ENCODE assay signal across 25 cellular contexts in the genomic region with DNA sequence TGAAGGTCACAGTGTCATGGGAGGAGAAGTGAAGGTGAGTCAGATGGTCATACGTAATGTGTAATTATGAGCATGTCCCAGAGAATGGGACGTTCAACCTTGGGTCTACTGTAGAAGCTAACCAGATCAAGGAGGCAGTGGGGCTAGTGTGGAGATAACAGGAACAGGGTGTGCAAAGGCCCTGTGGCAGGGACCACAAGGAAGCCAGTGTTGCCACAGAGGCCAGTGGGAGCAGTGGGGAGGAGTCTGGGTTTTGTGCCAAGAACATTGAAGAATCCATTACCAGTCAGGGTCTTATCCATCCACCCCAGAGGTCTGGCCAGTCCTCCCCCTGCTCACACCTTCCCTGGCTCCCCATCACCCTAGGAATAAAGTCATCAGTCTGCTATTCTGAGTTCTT. TPM values are rescaled to one million over a fixed set of nuclear protein-coding genes. Genes with fewer than 3 reads are reported as not detected.
DNase-seq lines count a peak whose midpoint lies in the region; FAIRE-seq and TF ChIP-seq lines count a peak whose summit lies in the region.
"Had no signal": no experiment of that assay in that cellular context is flagged by ENCODE, and none has a peak within 500 bp of the region (broad histone marks: within the 10 kb centered on the region; RNA-seq: fewer than 3 reads in every experiment).

No MANE protein-coding gene starts in this region.

- TF ChIP-seq CTCF in Caco-2 (IDR thresholded peaks at IDR 0.05; ENCODE audit: insufficient read depth in 1 of 2, low read depth in 1 of 2, low read length in 1 of 2, severe bottlenecking in 1 of 2, unreplicated experiment in 1 of 2) (no peak), astrocyte (IDR thresholded peaks at IDR 0.05; ENCODE audit: insufficient read depth, low read depth, low read length) (no peak), type B pancreatic cell (conservative IDR thresholded peaks at IDR 0.05) (no peak)

- CTCF ChIA-PET in Caco-2 (lab: Charles Lee) = no interaction called here

- H3K4me1 ChIP-seq in Caco-2 = peaks cover 16% of the 10 kb centered on the region
- peaks cover 20% of the 10 kb centered on the region for H3K4me1 ChIP-seq in astrocyte (ENCODE audit: insufficient read depth, low read length)

- H3K79me2 ChIP-seq in astrocyte (ENCODE audit: insufficient read depth, low read length) = peaks cover 23% of the 10 kb centered on the region

- H3K27ac Mint-ChIP-seq in activated naive CD4-positive, alpha-beta T cell treated with anti-CD3 and anti-CD28 coated beads, Interleukin-2, amount 50 U/mL, for 24 hours = peak overlapping the region; percentile 48
- H3K27ac Mint-ChIP-seq in Caco-2 (ENCODE audit: unreplicated experiment) = peak overlapping the region; percentile 43
- H3K27ac Mint-ChIP-seq in astrocyte (ENCODE audit: unreplicated experiment) = no peak overlapping the region
- no peak overlapping the region for H3K27ac Mint-ChIP-seq in type B pancreatic cell
- H3K27ac Mint-ChIP-seq: CD8-positive, alpha-beta T cell had no signal

- H2AFZ ChIP-seq in astrocyte (ENCODE audit: low read depth, low read length) = no peak overlapping the region
- H2AFZ ChIP-seq: PC-9 had no signal

- H3K9me3 ChIP-seq in Caco-2 = no peaks in the 10 kb centered on the region
- H3K9me3 ChIP-seq in astrocyte (ENCODE audit: insufficient read depth, low read depth, low read length) = no peaks in the 10 kb centered on the region

- H3K27ac ChIP-seq in astrocyte (ENCODE audit: low read depth, low read length) = no peak overlapping the region
- H3K27ac ChIP-seq: PC-9, SK-N-MC had no signal

- FAIRE-seq in astrocyte (lab: Jason Lieb, UNC) = no peak
- FAIRE-seq: D721Med had no signal

- H3K36me3 ChIP-seq in Caco-2 (ENCODE audit: control insufficient read depth, insufficient read depth, low read length) (peaks cover 2% of the 10 kb centered on the region; the same call in 1 of the 2 replicates), astrocyte (ENCODE audit: insufficient read depth, low read length) (peaks cover 14% of the 10 kb centered on the region)

- H3K4me1 Mint-ChIP-seq in activated naive CD4-positive, alpha-beta T cell treated with anti-CD3 and anti-CD28 coated beads, Interleukin-2, amount 50 U/mL, for 24 hours = peaks cover 37% of the 10 kb centered on the region
- H3K4me1 Mint-ChIP-seq in Caco-2 (ENCODE audit: low read depth, unreplicated experiment) = peaks cover 7% of the 10 kb centered on the region
- peaks cover 4% of the 10 kb centered on the region for H3K4me1 Mint-ChIP-seq in astrocyte (ENCODE audit: low read depth, unreplicated experiment)
- peaks cover 10% of the 10 kb centered on the region for H3K4me1 Mint-ChIP-seq in type B pancreatic cell (ENCODE audit: unreplicated experiment)

- peak overlapping the region; percentile 23 for H3K4me3 Mint-ChIP-seq in activated naive CD4-positive, alpha-beta T cell treated with anti-CD3 and anti-CD28 coated beads, Interleukin-2, amount 50 U/mL, for 24 hours
- no peak overlapping the region for H3K4me3 Mint-ChIP-seq in Caco-2 (ENCODE audit: unreplicated experiment)
- peak overlapping the region; percentile 2 for H3K4me3 Mint-ChIP-seq in astrocyte (ENCODE audit: unreplicated experiment)
- H3K4me3 Mint-ChIP-seq in type B pancreatic cell = peak overlapping the region; percentile 35
- H3K4me3 Mint-ChIP-seq: CD8-positive, alpha-beta T cell had no signal

- intact Hi-C loops in Caco-2 (cut with micrococcal nuclease; ENCODE audit: unreplicated experiment) = no loop called here

- DNase-seq in activated naive CD4-positive, alpha-beta T cell treated with anti-CD3 and anti-CD28 coated beads, Interleukin-2, amount 50 U/mL, for 16 hours = no peak
- no peak for DNase-seq in Caco-2
- no peak for DNase-seq in astrocyte (ENCODE audit: low read depth)
- DNase-seq in type B pancreatic cell (ENCODE audit: extremely low spot score, unreplicated experiment) = no peak
- no peak for DNase-seq in cortex of kidney (lab: John Stamatoyannopoulos, UW)
- DNase-seq in activated CD8-positive, alpha-beta memory T cell treated with anti-CD3 and anti-CD28 coated beads, Interleukin-2, amount 50 U/mL, for 48 hours = no peak
- DNase-seq: CD8-positive, alpha-beta T cell; DMS53; EL; GF-D8; H7; KG1; NCI-H1092 treated with DMSO at 0.1 percent for 48 hours; NCI-H146; NCI-H2029; NCI-H2227 treated with DMSO at 0.1 percent for 48 hours; NCI-H510A treated with DMSO at 0.1 percent for 48 hours; NCI-H748 treated with DMSO at 0.1 percent for 48 hours; PC-9; RPMI8226; SHP77 treated with DMSO at 0.1 percent for 48 hours had no signal

- H3K4me3 ChIP-seq in Caco-2 (ENCODE audit: low read depth, low read length) (no peak overlapping the region), astrocyte (ENCODE audit: insufficient read depth, low read depth, low read length) (no peak overlapping the region)
- H3K4me3 ChIP-seq: PC-9, SK-N-MC had no signal

- peaks cover 16% of the 10 kb centered on the region for H3K36me3 Mint-ChIP-seq in activated naive CD4-positive, alpha-beta T cell treated with anti-CD3 and anti-CD28 coated beads, Interleukin-2, amount 50 U/mL, for 24 hours
- H3K36me3 Mint-ChIP-seq in Caco-2 (ENCODE audit: insufficient read depth, unreplicated experiment) (peaks cover 51% of the 10 kb centered on the region), astrocyte (ENCODE audit: low read depth, unreplicated experiment) (peaks cover 31% of the 10 kb centered on the region), type B pancreatic cell (peaks cover 18% of the 10 kb centered on the region)

- no peak overlapping the region for H3K4me2 ChIP-seq in astrocyte (ENCODE audit: low read length)
- H3K4me2 ChIP-seq: PC-9 had no signal

- H3K9ac ChIP-seq in astrocyte (ENCODE audit: low read length) = no peak overlapping the region

- BruUV-seq in Caco-2 (replicated peaks; lab: Mats Ljungman, UMichigan) = no TSS peak

- no peaks in the 10 kb centered on the region for H3K27me3 Mint-ChIP-seq in activated naive CD4-positive, alpha-beta T cell treated with anti-CD3 and anti-CD28 coated beads, Interleukin-2, amount 50 U/mL, for 24 hours
- H3K27me3 Mint-ChIP-seq in Caco-2 (ENCODE audit: insufficient read depth, unreplicated experiment) = no peaks in the 10 kb centered on the region
- no peaks in the 10 kb centered on the region for H3K27me3 Mint-ChIP-seq in astrocyte (ENCODE audit: low read depth, unreplicated experiment)
- H3K27me3 Mint-ChIP-seq in type B pancreatic cell = peaks cover 3% of the 10 kb centered on the region

- H3K27me3 ChIP-seq in Caco-2 (replicated peaks; ENCODE audit: control insufficient read depth, insufficient read depth, low read length) = no peaks in the 10 kb centered on the region
- no peaks in the 10 kb centered on the region for H3K27me3 ChIP-seq in astrocyte (ENCODE audit: insufficient read depth, low read length)

- POLR2A ChIA-PET in Caco-2 (lab: Charles Lee) = no interaction called here

- H4K20me1 ChIP-seq in astrocyte (ENCODE audit: insufficient read depth, low read length) = peaks cover 14% of the 10 kb centered on the region

- no peaks in the 10 kb centered on the region for H3K9me3 Mint-ChIP-seq in activated naive CD4-positive, alpha-beta T cell treated with anti-CD3 and anti-CD28 coated beads, Interleukin-2, amount 50 U/mL, for 24 hours
- H3K9me3 Mint-ChIP-seq in Caco-2 (ENCODE audit: unreplicated experiment) (no peaks in the 10 kb centered on the region), astrocyte (ENCODE audit: unreplicated experiment) (no peaks in the 10 kb centered on the region), type B pancreatic cell (no peaks in the 10 kb centered on the region)
- H3K9me3 Mint-ChIP-seq: CD8-positive, alpha-beta T cell had no signal

RNA-seq across cellular contexts. Expression of a gene that starts 3.3 kb away (rescaled TPM):
- total RNA-seq in Caco-2 (2022) = 85.9 and 87.4 TPM in 2 replicates
- total RNA-seq in astrocyte = 57.8 and 60.3 TPM in 2 replicates
- 67.3 and 68.0 TPM in 2 replicates for total RNA-seq in type B pancreatic cell (ENCODE audit: low replicate concordance)

RNA-seq across cellular contexts. Expression of a gene that starts 15.6 kb away (rescaled TPM):
- total RNA-seq in Caco-2 (2022) = 15.7 and 17.9 TPM in 2 replicates
- total RNA-seq in astrocyte = 9.3 and 11.0 TPM in 2 replicates
- total RNA-seq in type B pancreatic cell (ENCODE audit: low replicate concordance) = 3.3 and 3.6 TPM in 2 replicates

RNA-seq across cellular contexts. Expression of a gene that starts 24.2 kb away (rescaled TPM):
- total RNA-seq in Caco-2 (2022) (6.2 and 7.2 TPM in 2 replicates), astrocyte (15.7 and 16.8 TPM in 2 replicates), type B pancreatic cell (ENCODE audit: low replicate concordance) (8.0 and 23.3 TPM in 2 replicates)

RNA-seq across cellular contexts. Expression of a gene that starts 31.4 kb away (rescaled TPM):
- total RNA-seq in Caco-2 (2022) (9.0 and 9.4 TPM in 2 replicates), astrocyte (0.20 TPM in 1 of 2 replicates, not detected in the other), type B pancreatic cell (ENCODE audit: low replicate concordance) (2.8 and 5.3 TPM in 2 replicates)
- total RNA-seq: HT1080 had no signal

RNA-seq across cellular contexts. Expression of a gene that starts 34.4 kb away (rescaled TPM):
- total RNA-seq in Caco-2 (2022) (2.5 and 3.2 TPM in 2 replicates), astrocyte (0.07 and 0.31 TPM in 2 replicates), type B pancreatic cell (ENCODE audit: low replicate concordance) (2.3 and 3.8 TPM in 2 replicates)
- total RNA-seq: CD8-positive, alpha-beta T cell had no signal

Comparison
In these comparisons a context has a peak if more than half of its experiments do, and no peak if none do; other contexts are left out.
1. H3K27ac Mint-ChIP-seq: peak in activated naive CD4-positive, alpha-beta T cell treated with anti-CD3 and anti-CD28 coated beads, Interleukin-2, amount 50 U/mL, for 24 hours (single experiment) and Caco-2 (single experiment); none in astrocyte (single experiment) and type B pancreatic cell (single experiment).